1 cellular context compared by ENCODE assay signal in genomic region chr12:77720258-77720657, GRCh38.
TF ChIP-seq lines count a peak whose summit lies in the region.

No MANE protein-coding gene starts in this region.

TF ChIP-seq in HCT116, 20 proteins besides CTCF, POLR2A, EP300 and RAD21 (continued from another document):
- TF ChIP-seq ELF1 (IDR thresholded peaks at IDR 0.05; ENCODE audit: borderline replicate concordance, low read depth) = no peak
- no peak for TF ChIP-seq ATF3 (IDR thresholded peaks at IDR 0.05)
- no peak for TF ChIP-seq CEBPB (IDR thresholded peaks at IDR 0.05; ENCODE audit: low read depth)
- no peak for TF ChIP-seq SIN3A (IDR thresholded peaks at IDR 0.05; ENCODE audit: low read depth)
- no peak for TF ChIP-seq ZNF274 (IDR thresholded peaks at IDR 0.05; ENCODE audit: low read depth, low read length)
